In genomic region chr14:100278702-100279101, GRCh38 we compare ENCODE assay signal across 8 cellular contexts. TPM values are rescaled to one million over a fixed set of nuclear protein-coding genes. Genes with fewer than 3 reads are reported as not detected.
DNase-seq lines count a peak whose midpoint lies in the region; ATAC-seq and TF ChIP-seq lines count a peak whose summit lies in the region.

No MANE protein-coding gene starts in this region.

- 0 out of 4 replicates have a peak overlapping the region, but pooled peaks of 1 of the 2 experiments have one; percentile 25 for H4K8ac ChIP-seq in IMR-90 (ENCODE audit: low read depth in 2 of 2, low read length in 2 of 2)

- H2AK9ac ChIP-seq in IMR-90 (replicated peaks; ENCODE audit: low read depth, low read length, poor library complexity), result peak overlapping the region; percentile 16

- H3K56ac ChIP-seq in IMR-90 (ENCODE audit: extremely low read depth, insufficient read depth, low read length), result no peak overlapping the region

- no peak overlapping the region for H3K27ac ChIP-seq in IMR-90 (ENCODE audit: insufficient read depth, low read length)

- peaks cover 35% of the 10 kb centered on the region for H3K9me1 ChIP-seq in IMR-90 (ENCODE audit: insufficient read depth, low read length)

- peaks cover 11% of the 10 kb centered on the region for H3K4me1 ChIP-seq in IMR-90 (ENCODE audit: control insufficient read depth, insufficient read depth, low read length)

- peak overlapping the region; percentile 72 for H3K27ac Mint-ChIP-seq in osteocyte (ENCODE audit: unreplicated experiment)

- dilution Hi-C loops in IMR-90 (cut with HindIII; ENCODE audit: low sequenced_read_pairs, unreplicated experiment), result no loop called here

- peak overlapping the region; percentile 45 for H2AFZ ChIP-seq in IMR-90 (replicated peaks; ENCODE audit: low read length, poor library complexity)

- no peak overlapping the region for H3K18ac ChIP-seq in IMR-90 (ENCODE audit: low read depth, low read length)

- POLR2A ChIA-PET in IMR-90 (lab: Charles Lee; ENCODE audit: unreplicated experiment), result no interaction called here

- TF ChIP-seq POLR2A in IMR-90 (IDR thresholded peaks at IDR 0.05; ENCODE audit: low read depth, low read length), result no peak

- no peak overlapping the region for H3K9ac ChIP-seq in IMR-90 (ENCODE audit: low read depth, low read length)

- H3K4me3 Mint-ChIP-seq in osteocyte (ENCODE audit: unreplicated experiment), result no peak overlapping the region

- H2AK5ac ChIP-seq in IMR-90 (ENCODE audit: low read depth, low read length), result no peak overlapping the region

- H3K9me3 ChIP-seq in IMR-90 (ENCODE audit: control insufficient read depth, insufficient read depth, low read length), result no peaks in the 10 kb centered on the region

- no peaks in the 10 kb centered on the region for H3K27me3 Mint-ChIP-seq in osteocyte (ENCODE audit: unreplicated experiment)

- DNase-seq in GM13976 (ENCODE audit: low spot score) (peak; percentile 58), IMR-90 (peak; percentile 67), astrocyte of the cerebellum (ENCODE audit: low read depth) (peak; percentile 44), osteocyte (ENCODE audit: extremely low spot score, unreplicated experiment) (no peak), NCI-H1436 treated with DMSO at 0.1 percent for 48 hours (lab: John Stamatoyannopoulos, UW) (no peak)
- no peak for DNase-seq in stimulated activated CD4-positive, alpha-beta T cell treated with anti-CD3 and anti-CD28 coated beads, Interleukin-2, amount 100 ng/mL, for 24 hours

- BruUV-seq in IMR-90 (replicated peaks; lab: Mats Ljungman, UMichigan), result no TSS peak

- peaks cover 41% of the 10 kb centered on the region for H3K4me1 Mint-ChIP-seq in osteocyte (ENCODE audit: unreplicated experiment)

- no peak overlapping the region for H2BK120ac ChIP-seq in IMR-90 (ENCODE audit: low read depth, low read length)

- peak; percentile 35 for TF ChIP-seq RAD21 in IMR-90 (IDR thresholded peaks at IDR 0.05; ENCODE audit: low read length)

- TF ChIP-seq CTCF in GM13976 (IDR thresholded peaks at IDR 0.05; ENCODE audit: borderline replicate concordance, control extremely low read depth, extremely low read depth, insufficient read depth, missing control alignments), result no peak
- peak; percentile 42 for TF ChIP-seq CTCF in IMR-90 (conservative IDR thresholded peaks at IDR 0.05; ENCODE audit: low read depth, low read length)
- peak; percentile 40 for TF ChIP-seq CTCF in astrocyte of the cerebellum (IDR thresholded peaks at IDR 0.05; ENCODE audit: low read depth, low read length, missing control alignments)
- TF ChIP-seq CTCF in osteocyte (IDR thresholded peaks at IDR 0.05), result peak; percentile 53

- 0 out of 2 replicates have a peak overlapping the region, but pooled peaks have one; percentile 5 for H3K4me2 ChIP-seq in IMR-90 (ENCODE audit: low read depth, low read length)

- ATAC-seq in IMR-90 (ENCODE audit: low read depth) (peak; percentile 79), GM21737 (IDR thresholded peaks at IDR 0.05; ENCODE audit: unreplicated experiment) (no peak), GM19328 (IDR thresholded peaks at IDR 0.05; ENCODE audit: unreplicated experiment) (no peak)

- intact Hi-C loops in IMR-90 (cut with micrococcal nuclease), result no loop called here

- no peak overlapping the region for H4K5ac ChIP-seq in IMR-90 (ENCODE audit: low read depth, low read length)

- H3K36me3 ChIP-seq in IMR-90 (ENCODE audit: control insufficient read depth, insufficient read depth, low read length), result peaks cover 26% of the 10 kb centered on the region

- in situ Hi-C loops in GM13976 (cut with MboI; ENCODE audit: low sequenced_read_pairs, unreplicated experiment) (loop anchor here (25.0 kb wide), 1 partner anchor 359 kb away; no protein-coding TSS in a partner anchor), IMR-90 (cut with MboI; ENCODE audit: low sequenced_read_pairs) (no loop called here), astrocyte of the cerebellum (cut with HindIII; ENCODE audit: low sequenced_read_pairs) (no loop called here)

- H3K79me1 ChIP-seq in IMR-90 (ENCODE audit: low read depth in 1 of 2, low read length in 2 of 2), result peaks cover 46 to 81% of the 10 kb centered on the region in 2 experiments

- no peak overlapping the region for H2BK15ac ChIP-seq in IMR-90 (ENCODE audit: low read depth, low read length)

- WGBS in IMR-90 (ENCODE audit: extremely low coverage in 2 of 2, insufficient read length in 1 of 2), 2 experiments, result 97% methylated on average over 5 of the region's 8 CpGs; no CpG with 5 or more reads in 1 of the 2 experiments

- CTCF ChIA-PET in IMR-90 (lab: Yijun Ruan, JAX), result interaction anchor here (0.6 to 1.4 kb wide), 3 partner anchors 8 to 38 kb away, joined by 3 to 5 read pairs (median 4); no protein-coding TSS in a partner anchor

- H4K20me1 ChIP-seq in IMR-90 (ENCODE audit: insufficient read depth, low read length), result peaks cover 55% of the 10 kb centered on the region

- no peak overlapping the region for H4K91ac ChIP-seq in IMR-90 (ENCODE audit: insufficient read depth, low read depth, low read length)

- H3K23ac ChIP-seq in IMR-90 (ENCODE audit: low read depth, low read length), result no peak overlapping the region

- no peaks in the 10 kb centered on the region for H3K27me3 ChIP-seq in IMR-90 (ENCODE audit: control insufficient read depth, insufficient read depth, low read length)

- H3K14ac ChIP-seq in IMR-90 (replicated peaks; ENCODE audit: low read depth, low read length), result no peak overlapping the region

- H3K4me3 ChIP-seq in IMR-90 (ENCODE audit: insufficient read depth, low read depth, low read length) (no peak overlapping the region), astrocyte of the cerebellum (ENCODE audit: low read depth, low read length) (no peak overlapping the region)

- H3K9me3 Mint-ChIP-seq in osteocyte (ENCODE audit: unreplicated experiment), result no peaks in the 10 kb centered on the region

- H2BK5ac ChIP-seq in IMR-90 (ENCODE audit: low read depth, low read length, poor library complexity, severe bottlenecking), result peak overlapping the region; percentile 45

- 0 out of 2 replicates have a peak overlapping the region, but pooled peaks have one; percentile 13 for H3K4ac ChIP-seq in IMR-90 (ENCODE audit: low read depth, low read length)

- H2BK20ac ChIP-seq in IMR-90 (ENCODE audit: low read depth, low read length), result no peak overlapping the region

- peaks cover 5% of the 10 kb centered on the region for H3K36me3 Mint-ChIP-seq in osteocyte (ENCODE audit: unreplicated experiment)

TF ChIP-seq in IMR-90, 13 proteins besides CTCF, POLR2A, EP300 and RAD21:
- TF ChIP-seq CEBPB (IDR thresholded peaks at IDR 0.05; ENCODE audit: low read depth, low read length), result 0 out of 2 replicates have a peak, but pooled peaks have one; percentile 14
- peak; percentile 27; the same call in 1 of the 2 replicates for TF ChIP-seq SMC3 (IDR thresholded peaks at IDR 0.05; ENCODE audit: low read depth, low read length)
- TF ChIP-seq USF2 (IDR thresholded peaks at IDR 0.05; ENCODE audit: low read depth, low read length), result no peak
- no peak for TF ChIP-seq RCOR1 (IDR thresholded peaks at IDR 0.05; ENCODE audit: insufficient replicate concordance, low read length)
- no peak for TF ChIP-seq NFE2L2 (IDR thresholded peaks at IDR 0.05; ENCODE audit: low read depth, low read length)
- no peak for TF ChIP-seq CHD1 (IDR thresholded peaks at IDR 0.05; ENCODE audit: low read depth, low read length)
- no peak for TF ChIP-seq FOS (IDR thresholded peaks at IDR 0.05; ENCODE audit: low read depth, low read length)
TF ChIP-seq in IMR-90: peak in this region for 2.

RNA-seq across cellular contexts. Expression of gene SLC25A29, which starts 27.5 kb away (rescaled TPM):
- total RNA-seq in IMR-90 (2012; rRNA removed), result 6.5 and 6.9 TPM in 2 replicates
- 37.7 and 42.6 TPM in 2 replicates for polyA plus RNA-seq in IMR-90 (2012; rRNA removed)
- 17.9 and 46.0 TPM in 2 replicates for polyA plus RNA-seq in IMR-90 (2012; cell fraction: cytosol; rRNA removed)
- 218 and 643 TPM in 2 replicates for polyA plus RNA-seq in IMR-90 (2012; cell fraction: nucleus; rRNA removed; ENCODE audit: low replicate concordance)
- total RNA-seq in osteocyte, result 57.0 and 58.8 TPM in 2 replicates

RNA-seq across cellular contexts. Expression of gene YY1, which starts 39.8 kb away (rescaled TPM):
- total RNA-seq in IMR-90 (2012; rRNA removed) (26.7 and 29.9 TPM in 2 replicates), osteocyte (70.0 and 77.2 TPM in 2 replicates)
- 21.1 and 21.7 TPM in 2 replicates for polyA plus RNA-seq in IMR-90 (2012; rRNA removed)
- 14.4 and 15.6 TPM in 2 replicates for polyA plus RNA-seq in IMR-90 (2012; cell fraction: cytosol; rRNA removed)
- 20.1 and 46.1 TPM in 2 replicates for polyA plus RNA-seq in IMR-90 (2012; cell fraction: nucleus; rRNA removed; ENCODE audit: low replicate concordance)

RNA-seq across cellular contexts. Expression of gene SLC25A47, which starts 44.4 kb away (rescaled TPM):
- not detected in 2 replicates for total RNA-seq in IMR-90 (2012; rRNA removed)
- polyA plus RNA-seq in IMR-90 (2012; rRNA removed), result not detected in 2 replicates
- 0.02 TPM in 1 of 2 replicates, not detected in the other for polyA plus RNA-seq in IMR-90 (2012; cell fraction: cytosol; rRNA removed)
- 0.10 TPM in 1 of 2 replicates, not detected in the other for polyA plus RNA-seq in IMR-90 (2012; cell fraction: nucleus; rRNA removed; ENCODE audit: low replicate concordance)
- total RNA-seq in osteocyte, result not detected in 2 replicates

Comparison
In these comparisons a context has a peak if more than half of its experiments do, and no peak if none do; other contexts are left out.
1. DNase-seq: peak in GM13976 (single experiment), IMR-90 (single experiment) and astrocyte of the cerebellum (single experiment); none in osteocyte (single experiment), NCI-H1436 treated with DMSO at 0.1 percent for 48 hours (single experiment) and stimulated activated CD4-positive, alpha-beta T cell treated with anti-CD3 and anti-CD28 coated beads, Interleukin-2, amount 100 ng/mL, for 24 hours (0 of 2).